In the genomic region with DNA sequence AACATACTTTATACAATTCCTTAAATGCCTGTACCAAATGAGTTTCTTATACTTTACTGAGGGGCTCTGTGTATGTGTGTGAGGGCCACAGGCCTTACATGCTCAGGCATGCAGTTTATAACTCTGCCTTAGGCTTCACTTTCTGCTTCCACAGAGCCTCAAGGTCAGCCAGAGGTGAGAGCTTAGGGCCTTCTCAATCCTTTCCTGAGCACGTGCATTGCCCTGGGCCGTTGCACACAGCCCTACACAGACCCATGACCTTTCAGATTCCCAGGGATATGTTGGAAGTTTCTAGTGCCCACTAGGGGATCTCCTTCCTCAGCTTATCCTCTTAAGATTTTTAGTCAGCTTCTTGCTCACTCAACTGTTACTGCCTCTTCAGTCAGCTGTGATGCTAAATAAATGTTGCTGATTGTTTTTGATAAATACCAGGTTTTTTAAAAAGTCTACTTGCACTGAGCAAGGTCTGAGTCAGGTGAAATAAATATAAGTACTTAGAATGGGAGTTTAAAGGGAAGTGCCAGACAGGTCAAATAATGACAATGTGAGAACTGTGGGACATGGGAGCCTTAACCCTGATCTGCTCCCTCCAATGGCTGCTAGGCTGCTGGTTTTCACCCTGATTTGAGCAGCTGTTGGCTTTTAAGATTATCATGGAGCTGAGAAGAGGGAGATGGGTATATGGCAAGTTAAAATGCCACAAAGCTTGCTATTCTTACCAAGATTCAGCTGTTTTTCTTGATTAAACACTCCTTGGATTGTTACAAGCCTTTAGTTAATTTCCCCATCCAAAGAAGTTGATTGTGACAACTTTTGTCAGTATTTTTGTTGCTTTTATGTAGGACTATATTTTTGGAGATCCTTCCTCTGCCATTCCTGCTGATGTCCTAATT, we compare ENCODE assay signal across 8 cellular contexts.
DNase-seq lines count a peak whose midpoint lies in the region; ATAC-seq, FAIRE-seq and TF ChIP-seq lines count a peak whose summit lies in the region.

No MANE protein-coding gene starts in this region.

- WGBS in right lobe of liver (ENCODE audit: insufficient coverage, low coverage, low lambda C conversion rate, missing lambda C conversion rate), result 15% methylated on average over 2 of the region's 2 CpGs

- peaks cover 4% of the 10 kb centered on the region for H3K27me3 Mint-ChIP-seq in activated T-helper 1 cell treated with anti-CD3 and anti-CD28 coated beads, Interleukin-12 subunit alpha, Interleukin-12 subunit beta, Interleukin-2, Interleukin-4 antibody, amounts not matched to agents 30 ng/mL and 10 ng/mL and 1 ng/mL, durations not matched to agents 14 hours and 24 hours and 36 hours (ENCODE audit: insufficient read depth)

- peak; percentile 64 to 95 (median 84) for ATAC-seq in right lobe of liver
- no peak for ATAC-seq in HG02623 (IDR thresholded peaks at IDR 0.05; ENCODE audit: unreplicated experiment)

- TF ChIP-seq CTCF in BE2C (IDR thresholded peaks at IDR 0.05; ENCODE audit: low read depth, low read length) (peak; percentile 22; the same call in 1 of the 2 replicates), right lobe of liver (IDR thresholded peaks at IDR 0.05) (no peak)

- H3K9me3 ChIP-seq in BE2C (no peaks in the 10 kb centered on the region), MG63 (no peaks in the 10 kb centered on the region), right lobe of liver (no peaks in the 10 kb centered on the region)

- H3K36me3 Mint-ChIP-seq in activated T-helper 1 cell treated with anti-CD3 and anti-CD28 coated beads, Interleukin-12 subunit alpha, Interleukin-12 subunit beta, Interleukin-2, Interleukin-4 antibody, amounts not matched to agents 30 ng/mL and 10 ng/mL and 1 ng/mL, durations not matched to agents 14 hours and 24 hours and 36 hours (ENCODE audit: low read depth), result no peaks in the 10 kb centered on the region

- no peaks in the 10 kb centered on the region for H3K9me3 Mint-ChIP-seq in activated T-helper 1 cell treated with anti-CD3 and anti-CD28 coated beads, Interleukin-12 subunit alpha, Interleukin-12 subunit beta, Interleukin-2, Interleukin-4 antibody, amounts not matched to agents 30 ng/mL and 10 ng/mL and 1 ng/mL, durations not matched to agents 14 hours and 24 hours and 36 hours

- H3K27me3 ChIP-seq in BE2C (no peaks in the 10 kb centered on the region), MG63 (no peaks in the 10 kb centered on the region), right lobe of liver (no peaks in the 10 kb centered on the region)

- no peak for DNase-seq in BE2C
- DNase-seq in MG63, result peak; percentile 31
- peak; percentile 60 for DNase-seq in ecto neural progenitor cell (ENCODE audit: low spot score)
- peak in 1 of 3 donors; percentile 65 for DNase-seq in right lobe of liver
- no peak for DNase-seq in activated T-helper 1 cell treated with anti-CD3 and anti-CD28 coated beads, Interleukin-12 subunit alpha, Interleukin-12 subunit beta, Interleukin-2, Interleukin-4 antibody, amounts not matched to agents 30 ng/mL and 10 ng/mL and 1 ng/mL, durations not matched to agents 14 hours and 24 hours and 36 hours (ENCODE audit: low spot score)
- no peak for DNase-seq in GM19239 (ENCODE audit: insufficient read length, low spot score)
- no peak for DNase-seq in GM19238 (ENCODE audit: insufficient read length, low spot score)

- H3K4me3 ChIP-seq in BE2C (ENCODE audit: low read depth, low read length) (no peak overlapping the region), MG63 (no peak overlapping the region), right lobe of liver (no peak overlapping the region)

- no peak for FAIRE-seq in GM19239 (lab: Jason Lieb, UNC)

- H3K36me3 ChIP-seq in BE2C (no peaks in the 10 kb centered on the region), MG63 (no peaks in the 10 kb centered on the region), right lobe of liver (peaks cover 0 to 15% (median 0%) of the 10 kb centered on the region in 4 donors)

- H3K4me1 Mint-ChIP-seq in activated T-helper 1 cell treated with anti-CD3 and anti-CD28 coated beads, Interleukin-12 subunit alpha, Interleukin-12 subunit beta, Interleukin-2, Interleukin-4 antibody, amounts not matched to agents 30 ng/mL and 10 ng/mL and 1 ng/mL, durations not matched to agents 14 hours and 24 hours and 36 hours (ENCODE audit: low read depth), result no peaks in the 10 kb centered on the region

- no peak overlapping the region for H3K27ac Mint-ChIP-seq in activated T-helper 1 cell treated with anti-CD3 and anti-CD28 coated beads, Interleukin-12 subunit alpha, Interleukin-12 subunit beta, Interleukin-2, Interleukin-4 antibody, amounts not matched to agents 30 ng/mL and 10 ng/mL and 1 ng/mL, durations not matched to agents 14 hours and 24 hours and 36 hours

- TF ChIP-seq POLR2A in right lobe of liver (IDR thresholded peaks at IDR 0.05), result no peak

- H3K4me1 ChIP-seq in BE2C (no peaks in the 10 kb centered on the region), right lobe of liver (peaks cover 0 to 5% (median 0%) of the 10 kb centered on the region in 4 donors)

- H3K4me3 Mint-ChIP-seq in activated T-helper 1 cell treated with anti-CD3 and anti-CD28 coated beads, Interleukin-12 subunit alpha, Interleukin-12 subunit beta, Interleukin-2, Interleukin-4 antibody, amounts not matched to agents 30 ng/mL and 10 ng/mL and 1 ng/mL, durations not matched to agents 14 hours and 24 hours and 36 hours, result no peak overlapping the region

- H3K27ac ChIP-seq in right lobe of liver, result peak overlapping the region in 2 of 3 donors; percentile 20 to 37

- intact Hi-C loops in right lobe of liver (cut with DNase I), result loop anchor here in 1 of 2 donors (10.0 kb wide), 1 partner anchor 134 kb away; no protein-coding TSS in a partner anchor
- intact Hi-C loops in activated T-helper 1 cell treated with anti-CD3 and anti-CD28 coated beads, Interleukin-12 subunit alpha, Interleukin-12 subunit beta, Interleukin-2, Interleukin-4 antibody, amounts not matched to agents 30 ng/mL and 10 ng/mL and 1 ng/mL, durations not matched to agents 14 hours and 24 hours and 36 hours (cut with micrococcal nuclease), result loop anchor here (10.0 kb wide), 1 partner anchor 194 kb away; no protein-coding TSS in a partner anchor

Comparison
In these comparisons a context has a peak if more than half of its experiments do, and no peak if none do; other contexts are left out.
1. DNase-seq: peak in MG63 (single experiment) and ecto neural progenitor cell (single experiment); none in BE2C (single experiment), activated T-helper 1 cell treated with anti-CD3 and anti-CD28 coated beads, Interleukin-12 subunit alpha, Interleukin-12 subunit beta, Interleukin-2, Interleukin-4 antibody, amounts not matched to agents 30 ng/mL and 10 ng/mL and 1 ng/mL, durations not matched to agents 14 hours and 24 hours and 36 hours (single experiment), GM19239 (single experiment) and GM19238 (single experiment).